ENCODE assay signal across 1 cellular context in genomic region chr4:101331017-101331416, GRCh38.
TF ChIP-seq lines count a peak whose summit lies in the region.

No MANE protein-coding gene starts in this region.

TF ChIP-seq in SK-N-SH treated with all-trans-retinoic acid at 6 μM for 48 hours, 23 proteins besides CTCF, POLR2A, EP300 and RAD21 (continued from another document):
- TF ChIP-seq CREB5 (CRISPR knock-in tag; IDR thresholded peaks at IDR 0.05; ENCODE audit: low read depth) (no peak), RARB (CRISPR knock-in tag; IDR thresholded peaks at IDR 0.05) (no peak), CSDC2 (CRISPR knock-in tag; IDR thresholded peaks at IDR 0.05) (no peak), TOX (CRISPR knock-in tag; IDR thresholded peaks at IDR 0.05; ENCODE audit: borderline replicate concordance) (no peak), ZNF70 (CRISPR knock-in tag; IDR thresholded peaks at IDR 0.05) (no peak), ZNF565 (CRISPR knock-in tag; conservative IDR thresholded peaks at IDR 0.05; ENCODE audit: low read depth) (no peak), ISL1 (CRISPR knock-in tag; IDR thresholded peaks at IDR 0.05) (no peak), OSR1 (CRISPR knock-in tag; IDR thresholded peaks at IDR 0.05) (no peak), ZNF8 (CRISPR knock-in tag; IDR thresholded peaks at IDR 0.05) (no peak), TCF4 (CRISPR knock-in tag; IDR thresholded peaks at IDR 0.05; ENCODE audit: borderline replicate concordance) (no peak)
